8 cellular contexts compared by ENCODE assay signal in the genomic region with DNA sequence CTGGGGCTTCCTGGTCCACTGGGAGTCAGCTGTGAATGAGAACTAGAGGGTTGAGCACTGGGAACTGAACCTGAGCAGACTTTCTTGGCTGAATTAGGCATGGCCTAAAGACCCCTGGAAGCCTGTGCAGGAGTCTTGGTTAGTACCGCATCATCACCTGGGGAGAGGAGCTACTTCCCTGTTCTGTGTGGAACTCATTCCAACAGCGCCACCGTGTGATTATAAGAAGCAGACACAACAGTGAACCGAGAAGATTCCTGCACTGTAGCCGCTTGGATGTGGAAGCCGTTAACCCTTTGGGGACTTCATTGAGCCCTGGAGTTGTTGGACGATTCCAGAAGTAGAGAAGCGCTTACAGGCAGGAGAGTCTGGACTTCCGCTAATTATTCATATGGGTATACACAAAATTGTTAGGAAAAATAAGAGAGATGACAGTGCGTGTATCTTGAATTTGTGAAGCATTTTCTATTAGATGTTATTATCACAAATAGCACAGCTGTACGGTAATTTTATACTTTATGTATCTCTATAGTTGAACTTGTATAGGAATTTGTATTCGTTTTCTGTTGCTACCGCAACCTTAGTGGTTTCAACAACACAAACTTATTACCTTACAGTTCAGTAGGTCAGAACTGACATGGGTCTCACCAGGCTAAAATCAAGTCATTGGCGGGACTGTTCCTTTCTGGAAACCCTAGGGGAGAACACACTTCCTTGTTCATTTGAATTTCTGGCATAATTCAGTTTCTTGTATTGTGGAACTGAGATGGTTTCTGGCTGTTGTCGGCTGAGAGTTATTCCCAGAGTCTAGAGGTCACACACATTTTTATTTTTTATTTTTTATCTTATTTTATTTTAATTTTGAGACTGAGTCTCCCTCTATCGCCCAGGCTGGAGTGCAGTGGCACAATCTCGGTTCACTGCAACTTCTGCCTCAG.
DNase-seq lines count a peak whose midpoint lies in the region; ATAC-seq and TF ChIP-seq lines count a peak whose summit lies in the region.

No MANE protein-coding gene starts in this region.

- H3K4me3 Mint-ChIP-seq in activated CD4-positive, alpha-beta T cell treated with anti-CD3 and anti-CD28 coated beads, Interleukin-2, amount 10 ng/mL, durations not matched to agents 24 days and 14 days = no peak overlapping the region

- H3K4me1 Mint-ChIP-seq in activated CD4-positive, alpha-beta T cell treated with anti-CD3 and anti-CD28 coated beads, Interleukin-2, amount 10 ng/mL, durations not matched to agents 24 days and 14 days = peaks cover 10% of the 10 kb centered on the region

- TF ChIP-seq POLR2A in lower leg skin (IDR thresholded peaks at IDR 0.05) = no peak

- H3K4me3 ChIP-seq in lower leg skin (ENCODE audit: low read depth, poor library complexity, severe bottlenecking) = no peak overlapping the region

- DNase-seq in CD1c-positive myeloid dendritic cell (ENCODE audit: extremely low spot score) (peak; percentile 86), NCI-H446 treated with DMSO at 0.1 percent for 48 hours (lab: John Stamatoyannopoulos, UW) (peak; percentile 58), dermis blood vessel endothelial cell (peak; percentile 85), lower leg skin (ENCODE audit: low spot score in 2 of 2) (peak; percentile 59 to 86)
- DNase-seq in activated CD4-positive, alpha-beta T cell treated with anti-CD3 and anti-CD28 coated beads, Interleukin-2, amount 10 ng/mL, durations not matched to agents 24 days and 14 days = peak; percentile 86
- DNase-seq in stimulated activated CD8-positive, alpha-beta memory T cell treated with anti-CD3 and anti-CD28 coated beads, Interleukin-12 subunit alpha, Interleukin-12 subunit beta, amount 100 ng/mL, for 1 hour (ENCODE audit: low read depth) = peak; percentile 49

- intact Hi-C loops in activated CD4-positive, alpha-beta T cell treated with anti-CD3 and anti-CD28 coated beads, Interleukin-2, amount 10 ng/mL, durations not matched to agents 24 days and 14 days (cut with micrococcal nuclease) = loop anchor here (1.0 to 5.0 kb wide), 5 partner anchors 46 to 745 kb away; partner anchors contain the start of gene ST8SIA1
- intact Hi-C loops in lower leg skin (cut with DNase I; ENCODE audit: low total_unique reads) = loop anchor here (5.0 kb wide), 1 partner anchor 356 kb away; no protein-coding TSS in a partner anchor

- no peaks in the 10 kb centered on the region for H3K9me3 Mint-ChIP-seq in activated CD4-positive, alpha-beta T cell treated with anti-CD3 and anti-CD28 coated beads, Interleukin-2, amount 10 ng/mL, durations not matched to agents 24 days and 14 days

- H3K36me3 Mint-ChIP-seq in activated CD4-positive, alpha-beta T cell treated with anti-CD3 and anti-CD28 coated beads, Interleukin-2, amount 10 ng/mL, durations not matched to agents 24 days and 14 days (ENCODE audit: low read depth) = peaks cover 2% of the 10 kb centered on the region

- WGBS in lower leg skin, 2 donors = 32 to 33% methylated on average over 17 of the region's 17 CpGs

- H3K27ac Mint-ChIP-seq in activated CD4-positive, alpha-beta T cell treated with anti-CD3 and anti-CD28 coated beads, Interleukin-2, amount 10 ng/mL, durations not matched to agents 24 days and 14 days = no peak overlapping the region

- H3K27me3 Mint-ChIP-seq in activated CD4-positive, alpha-beta T cell treated with anti-CD3 and anti-CD28 coated beads, Interleukin-2, amount 10 ng/mL, durations not matched to agents 24 days and 14 days = peaks cover 16% of the 10 kb centered on the region

- TF ChIP-seq CTCF in lower leg skin (IDR thresholded peaks at IDR 0.05) = no peak

- ATAC-seq in GM19328 (IDR thresholded peaks at IDR 0.05; ENCODE audit: unreplicated experiment) (peak; percentile 98), HG03378 (IDR thresholded peaks at IDR 0.05; ENCODE audit: unreplicated experiment) (peak; percentile 100)
